ENCODE assay signal across 2 cellular contexts in the genomic region with DNA sequence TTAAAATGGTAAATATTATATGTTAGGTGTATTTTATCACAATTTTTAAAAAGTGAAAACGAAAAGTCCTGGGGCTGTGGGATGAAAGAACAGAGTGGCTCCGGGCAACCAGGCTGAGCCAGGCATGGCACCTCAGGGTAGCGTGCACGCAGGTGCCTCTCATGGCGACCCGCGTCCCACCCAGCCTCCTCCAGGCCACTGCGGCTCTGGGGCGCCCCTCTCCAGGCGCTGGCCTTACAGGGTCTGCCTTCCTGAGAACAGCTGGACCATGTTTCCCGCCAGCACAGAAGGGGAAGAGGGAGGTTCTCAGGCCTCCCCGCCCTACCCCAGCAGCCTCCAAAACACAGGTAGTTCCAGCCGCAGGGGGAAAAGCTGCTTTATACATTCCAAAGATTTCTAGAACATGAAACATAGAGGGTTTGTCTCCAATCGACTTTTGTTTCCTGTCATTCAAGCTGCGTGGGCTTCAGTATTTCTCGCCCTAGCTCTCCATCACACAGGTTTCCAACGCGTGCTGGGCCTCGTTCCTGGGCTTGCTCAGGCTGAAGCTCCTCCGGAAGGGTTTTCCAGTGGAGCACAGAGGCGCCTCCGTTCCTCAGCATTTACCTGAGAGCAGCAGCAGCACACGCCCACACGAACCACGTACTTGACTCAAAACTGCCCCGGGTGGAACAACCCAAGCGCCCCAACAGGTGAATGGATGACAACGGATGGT.
TF ChIP-seq lines count a peak whose summit lies in the region.

No MANE protein-coding gene starts in this region.

TF ChIP-seq in GM12891, 5 proteins besides CTCF, POLR2A, EP300 and RAD21:
- no peak for TF ChIP-seq PAX5 (IDR thresholded peaks at IDR 0.05; ENCODE audit: insufficient read depth, low read length, severe bottlenecking)
- no peak for TF ChIP-seq TAF1 (IDR thresholded peaks at IDR 0.05; ENCODE audit: low read depth, low read length)
- no peak for TF ChIP-seq POU2F2 (IDR thresholded peaks at IDR 0.05; ENCODE audit: low read depth, low read length)
- no peak for TF ChIP-seq SPI1 (IDR thresholded peaks at IDR 0.05; ENCODE audit: low read depth, low read length)
- TF ChIP-seq POLR2AphosphoS5 (IDR thresholded peaks at IDR 0.05; ENCODE audit: low read depth, low read length), result no peak

TF ChIP-seq in endothelial cell of umbilical vein, 7 proteins besides CTCF, POLR2A, EP300 and RAD21:
- TF ChIP-seq JUN (IDR thresholded peaks at IDR 0.05; ENCODE audit: borderline replicate concordance, insufficient read depth, insufficient read length, low read depth), result no peak
- TF ChIP-seq, protein P1, sequence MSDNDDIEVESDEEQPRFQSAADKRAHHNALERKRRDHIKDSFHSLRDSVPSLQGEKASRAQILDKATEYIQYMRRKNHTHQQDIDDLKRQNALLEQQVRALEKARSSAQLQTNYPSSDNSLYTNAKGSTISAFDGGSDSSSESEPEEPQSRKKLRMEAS (IDR thresholded peaks at IDR 0.05; ENCODE audit: insufficient read depth, insufficient read length), result no peak
- no peak for TF ChIP-seq POLR2AphosphoS5 (IDR thresholded peaks at IDR 0.05; ENCODE audit: insufficient read depth, low read depth, low read length)
- TF ChIP-seq MYC (IDR thresholded peaks at IDR 0.05; ENCODE audit: low read depth, low read length), result no peak
- no peak for TF ChIP-seq EZH2 (IDR thresholded peaks at IDR 0.05; ENCODE audit: borderline replicate concordance, low read depth, low read length, severe bottlenecking)
- TF ChIP-seq FOS (IDR thresholded peaks at IDR 0.05; ENCODE audit: borderline replicate concordance, insufficient read depth, low read length), result no peak
- TF ChIP-seq GATA2 (IDR thresholded peaks at IDR 0.05; ENCODE audit: insufficient read depth, insufficient read length, low read depth, low read length), result no peak
